8 cellular contexts compared by ENCODE assay signal in the genomic region with DNA sequence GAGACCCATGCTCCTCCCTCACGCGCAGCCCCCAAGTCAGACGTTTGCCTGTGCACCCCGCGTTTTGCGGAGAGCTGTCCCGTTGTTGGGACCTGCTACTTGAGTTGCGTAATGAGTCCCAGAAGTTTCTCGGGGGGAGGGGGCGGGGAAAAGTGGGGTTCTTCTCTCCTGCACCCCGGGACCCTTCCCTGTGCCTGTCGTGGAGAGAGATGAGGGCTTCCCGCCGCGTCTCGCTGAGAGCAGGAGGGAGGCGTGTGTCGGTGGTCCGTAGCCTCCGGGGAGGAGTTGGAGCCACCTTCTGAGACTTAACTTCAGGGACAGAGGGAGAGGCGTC. TPM values are rescaled to one million over a fixed set of nuclear protein-coding genes. Genes with fewer than 3 reads are reported as not detected.
A peak's percentile ranks its signal among the peaks of the same experiment; 100 is the strongest.
DNase-seq lines count a peak whose midpoint lies in the region; ATAC-seq and TF ChIP-seq lines count a peak whose summit lies in the region.

No MANE protein-coding gene starts in this region.

- H3K9me3 Mint-ChIP-seq in CD8-positive, alpha-beta T cell = no peaks in the 10 kb centered on the region
- no peaks in the 10 kb centered on the region for H3K9me3 Mint-ChIP-seq in activated T-cell treated with anti-CD3 and anti-CD28 coated beads, Interleukin-2, amount 50 U/mL, for 72 hours

- peaks cover 53% of the 10 kb centered on the region for H3K4me1 Mint-ChIP-seq in CD8-positive, alpha-beta T cell (ENCODE audit: low read depth)
- peaks cover 65% of the 10 kb centered on the region for H3K4me1 Mint-ChIP-seq in activated T-cell treated with anti-CD3 and anti-CD28 coated beads, Interleukin-2, amount 50 U/mL, for 72 hours (ENCODE audit: low read depth)

- no peaks in the 10 kb centered on the region for H3K27me3 ChIP-seq in CD8-positive, alpha-beta T cell (ENCODE audit: insufficient read depth, low read length)
- no peaks in the 10 kb centered on the region for H3K27me3 ChIP-seq in cardiac muscle cell
- H3K27me3 ChIP-seq in prostate gland (replicated peaks; ENCODE audit: insufficient read depth) = no peaks in the 10 kb centered on the region

- WGBS in prostate gland = under 1% methylated on average over 21 of the region's 21 CpGs

- H3K4me3 Mint-ChIP-seq in CD8-positive, alpha-beta T cell = peak overlapping the region; percentile 88
- peak overlapping the region; percentile 87 to 93 for H3K4me3 Mint-ChIP-seq in activated T-cell treated with anti-CD3 and anti-CD28 coated beads, Interleukin-2, amount 50 U/mL, for 72 hours

- TF ChIP-seq POLR2A in prostate gland (IDR thresholded peaks at IDR 0.05) = no peak

- peak overlapping the region; percentile 87 for H3K4me3 ChIP-seq in CD8-positive, alpha-beta T cell (ENCODE audit: low read depth, low read length)
- H3K4me3 ChIP-seq in cardiac muscle cell = peak overlapping the region; percentile 83
- peak overlapping the region; percentile 84 to 93 for H3K4me3 ChIP-seq in prostate gland

- no peak for TF ChIP-seq CTCF in CD8-positive, alpha-beta T cell (IDR thresholded peaks at IDR 0.05)
- no peak for TF ChIP-seq CTCF in cardiac muscle cell (IDR thresholded peaks at IDR 0.05; ENCODE audit: low read depth, low read length)
- TF ChIP-seq CTCF in prostate gland (IDR thresholded peaks at IDR 0.05) = no peak
- no peak for TF ChIP-seq CTCF in GM20000 (IDR thresholded peaks at IDR 0.05; ENCODE audit: extremely low read depth, missing control alignments)

- H3K27me3 Mint-ChIP-seq in CD8-positive, alpha-beta T cell (ENCODE audit: low read depth) = no peaks in the 10 kb centered on the region
- H3K27me3 Mint-ChIP-seq in activated T-cell treated with anti-CD3 and anti-CD28 coated beads, Interleukin-2, amount 50 U/mL, for 72 hours (ENCODE audit: low read depth) = no peaks in the 10 kb centered on the region

- CTCF ChIA-PET in CD8-positive, alpha-beta T cell (lab: Charles Lee) = interaction anchor here (0.7 to 6.2 kb wide), 14 partner anchors 9 to 162 kb away, joined by 3 to 39 read pairs (median 4); no protein-coding TSS in a partner anchor

- no peaks in the 10 kb centered on the region for H3K9me3 ChIP-seq in CD8-positive, alpha-beta T cell (ENCODE audit: low read length)
- H3K9me3 ChIP-seq in cardiac muscle cell (ENCODE audit: low read depth) (no peaks in the 10 kb centered on the region), prostate gland (no peaks in the 10 kb centered on the region)

- no peaks in the 10 kb centered on the region for H3K36me3 ChIP-seq in CD8-positive, alpha-beta T cell (ENCODE audit: insufficient read depth, low read length)
- no peaks in the 10 kb centered on the region for H3K36me3 ChIP-seq in cardiac muscle cell
- H3K36me3 ChIP-seq in prostate gland = no peaks in the 10 kb centered on the region

- intact Hi-C loops in CD8-positive, alpha-beta T cell (cut with DNase I, micrococcal nuclease) = loop anchor here (2.0 to 10.0 kb wide), 6 partner anchors 449 to 1659 kb away; a partner anchor contains a TSS
- intact Hi-C loops in prostate gland (cut with DNase I) = loop anchor here (1.0 to 5.0 kb wide), 3 partner anchors 72 to 287 kb away; a partner anchor contains a TSS

- H3K4me1 ChIP-seq in CD8-positive, alpha-beta T cell (ENCODE audit: insufficient read depth, low read length) = peaks cover 46% of the 10 kb centered on the region
- peaks cover 15% of the 10 kb centered on the region for H3K4me1 ChIP-seq in cardiac muscle cell (ENCODE audit: low read depth)
- peaks cover 7% of the 10 kb centered on the region for H3K4me1 ChIP-seq in prostate gland (replicated peaks)

- POLR2A ChIA-PET in CD8-positive, alpha-beta T cell (lab: Charles Lee) = interaction anchor here (0.9 to 3.9 kb wide), 17 partner anchors 9 to 1349 kb away, joined by 3 to 148 read pairs (median 4); a partner anchor contains a TSS

- peak overlapping the region; percentile 95 for H3K27ac Mint-ChIP-seq in CD8-positive, alpha-beta T cell
- peak overlapping the region; percentile 65 for H3K27ac Mint-ChIP-seq in activated T-cell treated with anti-CD3 and anti-CD28 coated beads, Interleukin-2, amount 50 U/mL, for 72 hours

- peak in 2 of 7 experiments; percentile 11 to 58 for DNase-seq in CD8-positive, alpha-beta T cell
- no peak for DNase-seq in activated T-cell treated with anti-CD3 and anti-CD28 coated beads, Interleukin-2, amount 50 U/mL, for 72 hours
- peak in 1 of 2 donors; percentile 47 for DNase-seq in cardiac muscle cell (ENCODE audit: low read depth in 1 of 2, low spot score in 1 of 2)
- DNase-seq in prostate gland (ENCODE audit: low spot score) = peak; percentile 30
- DNase-seq in foreskin melanocyte = no peak
- DNase-seq in NCI-H187 treated with DMSO at 0.1 percent for 48 hours (lab: John Stamatoyannopoulos, UW) = no peak
- no peak for DNase-seq in GM20000 (ENCODE audit: low spot score)

- H3K27ac ChIP-seq in CD8-positive, alpha-beta T cell (ENCODE audit: low read depth, low read length) = peak overlapping the region; percentile 81
- peak overlapping the region; percentile 89 for H3K27ac ChIP-seq in cardiac muscle cell
- H3K27ac ChIP-seq in prostate gland = peak overlapping the region; percentile 97 to 98

- ATAC-seq in CD8-positive, alpha-beta T cell = peak; percentile 10
- ATAC-seq in HG03159 (IDR thresholded peaks at IDR 0.05; ENCODE audit: unreplicated experiment) = peak; percentile 1
- ATAC-seq in activated T-cell treated with anti-CD3 and anti-CD28 coated beads, Interleukin-2, amount 50 U/mL, for 72 hours (replicated peaks in 1 of 2) = peak in 1 of 2 donors; percentile 28

- peaks cover 15% of the 10 kb centered on the region for H3K36me3 Mint-ChIP-seq in CD8-positive, alpha-beta T cell
- peaks cover 0 to 6% of the 10 kb centered on the region in 2 donors for H3K36me3 Mint-ChIP-seq in activated T-cell treated with anti-CD3 and anti-CD28 coated beads, Interleukin-2, amount 50 U/mL, for 72 hours (ENCODE audit: insufficient read depth in 2 of 2)

RNA-seq across cellular contexts. Expression of a gene that starts 0.7 kb away (rescaled TPM):
- total RNA-seq in CD8-positive, alpha-beta T cell = 10 to 100 TPM; 32.3 to 33.8 TPM
- total RNA-seq in activated T-cell treated with anti-CD3 and anti-CD28 coated beads, Interleukin-2, amount 50 U/mL, for 72 hours = 10 to 100 TPM; 57.5 to 68.6 TPM
- 31.4 and 45.0 TPM in 2 replicates for total RNA-seq in cardiac muscle cell
- 26.3 and 27.2 TPM in 2 replicates for polyA plus RNA-seq in cardiac muscle cell
- 10 to 100 TPM; 69.7 to 92.5 TPM for total RNA-seq in prostate gland

RNA-seq across cellular contexts. Expression of a gene that starts 43.2 kb away (rescaled TPM):
- not detected for total RNA-seq in CD8-positive, alpha-beta T cell
- under 1 TPM in 1 of 2 donors, not detected in 1; 0.38 TPM for total RNA-seq in activated T-cell treated with anti-CD3 and anti-CD28 coated beads, Interleukin-2, amount 50 U/mL, for 72 hours
- total RNA-seq in cardiac muscle cell (0.63 TPM in 1 of 2 replicates, not detected in the other), prostate gland (1 to 10 TPM in 1 of 2 donors, not detected in 1; 3.4 TPM)
- polyA plus RNA-seq in cardiac muscle cell = 0.83 TPM in 1 of 2 replicates, not detected in the other
